ENCODE assay signal across 8 cellular contexts in genomic region chr9:4077499-4078102, GRCh38.
A peak's percentile ranks its signal among the peaks of the same experiment; 100 is the strongest.
DNase-seq lines count a peak whose midpoint lies in the region; ATAC-seq and TF ChIP-seq lines count a peak whose summit lies in the region.

No MANE protein-coding gene starts in this region.

- ATAC-seq in CD4-positive, alpha-beta T cell (ENCODE audit: poor library complexity), result no peak
- no peak for ATAC-seq in HG02970 (IDR thresholded peaks at IDR 0.05; ENCODE audit: low FRiP score, unreplicated experiment)
- no peak for ATAC-seq in HG02973 (IDR thresholded peaks at IDR 0.05; ENCODE audit: unreplicated experiment)

- H3K4me1 Mint-ChIP-seq in CD4-positive, alpha-beta T cell (ENCODE audit: low read depth), result no peaks in the 10 kb centered on the region

- H3K27me3 ChIP-seq in CD4-positive, alpha-beta T cell (ENCODE audit: control insufficient read depth, insufficient read depth, low read length), result no peaks in the 10 kb centered on the region
- H3K27me3 ChIP-seq in Peyer's patch (no peaks in the 10 kb centered on the region), ascending aorta (no peaks in the 10 kb centered on the region)

- H3K4me3 ChIP-seq in Peyer's patch, result no peak overlapping the region
- no peak overlapping the region for H3K4me3 ChIP-seq in ascending aorta

- POLR2A ChIA-PET in CD4-positive, alpha-beta T cell (lab: Charles Lee), result no interaction called here

- TF ChIP-seq CTCF in CD4-positive, alpha-beta T cell (IDR thresholded peaks at IDR 0.05), result no peak
- TF ChIP-seq CTCF in Peyer's patch (IDR thresholded peaks at IDR 0.05) (peak in 4 of 6 experiments; percentile 38 to 74 (median 63)), ascending aorta (IDR thresholded peaks at IDR 0.05) (peak; percentile 49 to 75 (median 67))

- H3K4me1 ChIP-seq in Peyer's patch (no peaks in the 10 kb centered on the region), ascending aorta (peaks cover 3 to 4% of the 10 kb centered on the region in 2 donors)

- peak in 6 of 10 experiments; percentile 2 to 41 (median 11) for DNase-seq in CD4-positive, alpha-beta T cell
- DNase-seq in H4 (ENCODE audit: low spot score), result peak; percentile 42
- DNase-seq in Peyer's patch, result peak; percentile 42 to 89 (median 80)
- peak; percentile 29 to 92 for DNase-seq in ascending aorta (ENCODE audit: low spot score in 2 of 2)
- DNase-seq in iPS-NIHi11 (ENCODE audit: low spot score), result peak; percentile 68
- DNase-seq in stimulated activated CD4-positive, alpha-beta T cell treated with anti-CD3 and anti-CD28 coated beads, Interleukin-2, amount 100 ng/mL, for 48 hours, result peak; percentile 49 to 58

- H3K27me3 Mint-ChIP-seq in CD4-positive, alpha-beta T cell, result peaks cover 24% of the 10 kb centered on the region

- CTCF ChIA-PET in CD4-positive, alpha-beta T cell (lab: Charles Lee), result no interaction called here

- intact Hi-C loops in CD4-positive, alpha-beta T cell (cut with DNase I, micrococcal nuclease), result no loop called here
- intact Hi-C loops in ascending aorta (cut with DNase I), result loop anchor here (2.0 kb wide), 1 partner anchor 37 kb away; no protein-coding TSS in a partner anchor

- no peak overlapping the region for H3K27ac ChIP-seq in CD4-positive, alpha-beta T cell (ENCODE audit: low read depth, low read length)
- H3K27ac ChIP-seq in Peyer's patch (no peak overlapping the region), ascending aorta (peak overlapping the region in 1 of 2 donors; percentile 49)

- no peaks in the 10 kb centered on the region for H3K36me3 Mint-ChIP-seq in CD4-positive, alpha-beta T cell (ENCODE audit: low read depth)

- no peak for TF ChIP-seq POLR2A in Peyer's patch (IDR thresholded peaks at IDR 0.05)

- peaks cover 3% of the 10 kb centered on the region for H3K9me3 Mint-ChIP-seq in CD4-positive, alpha-beta T cell

- H3K9me3 ChIP-seq in CD4-positive, alpha-beta T cell (ENCODE audit: control insufficient read depth, low read length), result no peaks in the 10 kb centered on the region
- H3K9me3 ChIP-seq in Peyer's patch, result no peaks in the 10 kb centered on the region
- H3K9me3 ChIP-seq in ascending aorta, result no peaks in the 10 kb centered on the region

- H3K36me3 ChIP-seq in Peyer's patch (no peaks in the 10 kb centered on the region), ascending aorta (no peaks in the 10 kb centered on the region)

- no peak overlapping the region for H3K27ac Mint-ChIP-seq in CD4-positive, alpha-beta T cell

- H3K4me3 Mint-ChIP-seq in CD4-positive, alpha-beta T cell, result no peak overlapping the region

Comparison
In these comparisons a context has a peak if more than half of its experiments do, and no peak if none do; other contexts are left out.
1. DNase-seq: peak in every context shown above with its lines; median percentile 80 in Peyer's patch; 68 in iPS-NIHi11; 60 in ascending aorta; 54 in stimulated activated CD4-positive, alpha-beta T cell treated with anti-CD3 and anti-CD28 coated beads, Interleukin-2, amount 100 ng/mL, for 48 hours; 42 in H4; 11 in CD4-positive, alpha-beta T cell.